25 cellular contexts compared by ENCODE assay signal in the genomic region with DNA sequence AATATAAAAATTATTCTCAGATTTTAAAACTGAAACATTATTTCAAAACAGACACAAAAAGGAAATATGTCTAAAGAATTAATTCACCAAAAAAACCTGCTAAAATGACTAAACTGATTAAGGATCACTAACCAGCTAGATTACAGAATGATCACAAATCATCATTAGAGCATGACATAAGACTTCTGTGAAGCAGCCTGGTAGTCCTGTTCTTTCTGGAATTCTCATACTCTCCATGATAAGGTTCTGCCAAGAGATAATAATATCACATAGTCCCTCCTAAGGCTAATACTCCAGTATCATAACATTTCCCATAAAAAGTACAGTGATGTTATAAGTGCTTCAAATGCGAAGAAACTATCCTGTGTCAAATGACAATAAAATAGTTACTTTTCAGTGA.
"Had no signal": no experiment of that assay in that cellular context is flagged by ENCODE, and none has a peak within 500 bp of the region (broad histone marks: within the 10 kb centered on the region; RNA-seq: fewer than 3 reads in every experiment).

No MANE protein-coding gene starts in this region.

- DNase-seq: islet precursor cell; left ventricle myocardium inferior; mesendoderm; naive B cell; natural killer cell; nephron progenitor cell; ovary; right lobe of liver; stimulated activated CD4-positive, alpha-beta T cell treated with anti-CD3 and anti-CD28 coated beads, Interleukin-1b, Interleukin-23, amount 100 ng/mL, for 48 hours; stimulated activated CD4-positive, alpha-beta T cell treated with anti-CD3 and anti-CD28 coated beads, Interleukin-2, amount 100 ng/mL, for 48 hours; stimulated activated CD4-positive, alpha-beta T cell treated with anti-CD3 and anti-CD28 coated beads, Interleukin-4, amount 100 ng/mL, for 4 hours; stimulated activated CD8-positive, alpha-beta memory T cell treated with anti-CD3 and anti-CD28 coated beads, Interleukin-4, amount 100 ng/mL, for 48 hours; stimulated activated naive CD4-positive, alpha-beta T cell treated with Interleukin-2 at 50 U/mL for 16 hours; stimulated activated naive CD8-positive, alpha-beta T cell treated with anti-CD3 and anti-CD28 coated beads, Interleukin-15, amount 100 ng/mL, for 72 hours; substantia nigra; uterus had no signal

- H3K4me3 ChIP-seq: left ventricle myocardium inferior, lung, neural progenitor cell, ovary, right atrium auricular region, right lobe of liver, smooth muscle cell, tibial nerve, uterus had no signal

- H3K9ac ChIP-seq: neural progenitor cell had no signal

- H3K4me1 ChIP-seq: left ventricle myocardium inferior, neural progenitor cell, right atrium auricular region, right lobe of liver, tibial nerve, uterus had no signal

- H3K4me1 Mint-ChIP-seq: naive B cell; natural killer cell; nephron progenitor cell; neural progenitor cell; stimulated activated memory B cell treated with anti-CD40 and anti-IgM and Interleukin-4, amounts not matched to agents 10 μg/mL and 1 μg/mL and 100 μg/mL, for 72 hours; stimulated activated naive CD8-positive, alpha-beta T cell treated with anti-CD3 and anti-CD28 coated beads, Interleukin-15, amount 100 ng/mL, for 72 hours had no signal

- H3K36me3 ChIP-seq: left ventricle myocardium inferior, neural progenitor cell, ovary, right atrium auricular region, right lobe of liver, tibial nerve, uterus had no signal

- H3K36me3 Mint-ChIP-seq: mesothelial cell of epicardium; naive B cell; neural progenitor cell; stimulated activated memory B cell treated with anti-CD40 and anti-IgM and Interleukin-4, amounts not matched to agents 10 μg/mL and 1 μg/mL and 100 μg/mL, for 72 hours; type B pancreatic cell had no signal

- H3K27ac Mint-ChIP-seq: mesothelial cell of epicardium; naive B cell; natural killer cell; nephron progenitor cell; neural progenitor cell; progenitor cell of endocrine pancreas; stimulated activated memory B cell treated with anti-CD40 and anti-IgM and Interleukin-4, amounts not matched to agents 10 μg/mL and 1 μg/mL and 100 μg/mL, for 72 hours; stimulated activated naive CD8-positive, alpha-beta T cell treated with anti-CD3 and anti-CD28 coated beads, Interleukin-15, amount 100 ng/mL, for 72 hours; type B pancreatic cell had no signal

- H3K27ac ChIP-seq: left ventricle myocardium inferior, neural progenitor cell, ovary, right atrium auricular region, right lobe of liver, tibial nerve, uterus had no signal

- H3K4me2 ChIP-seq: neural progenitor cell, smooth muscle cell had no signal

- H3K27me3 Mint-ChIP-seq: naive B cell; progenitor cell of endocrine pancreas; stimulated activated memory B cell treated with anti-CD40 and anti-IgM and Interleukin-4, amounts not matched to agents 10 μg/mL and 1 μg/mL and 100 μg/mL, for 72 hours; stimulated activated naive CD8-positive, alpha-beta T cell treated with anti-CD3 and anti-CD28 coated beads, Interleukin-15, amount 100 ng/mL, for 72 hours; type B pancreatic cell had no signal

- H3K4me3 Mint-ChIP-seq: mesothelial cell of epicardium; naive B cell; natural killer cell; nephron progenitor cell; neural progenitor cell; stimulated activated memory B cell treated with anti-CD40 and anti-IgM and Interleukin-4, amounts not matched to agents 10 μg/mL and 1 μg/mL and 100 μg/mL, for 72 hours; stimulated activated naive CD8-positive, alpha-beta T cell treated with anti-CD3 and anti-CD28 coated beads, Interleukin-15, amount 100 ng/mL, for 72 hours; type B pancreatic cell had no signal

- H3K9me3 ChIP-seq: left ventricle myocardium inferior, ovary, right atrium auricular region, right lobe of liver, tibial nerve, uterus had no signal

- H2AFZ ChIP-seq: neural progenitor cell had no signal

- H3K27me3 ChIP-seq: neural progenitor cell, ovary, right atrium auricular region, right lobe of liver, tibial nerve, uterus had no signal

- H3K9me3 Mint-ChIP-seq: type B pancreatic cell had no signal
